In genomic region chr6:106642476-106642875, GRCh38 we compare ENCODE assay signal across 17 cellular contexts. TPM values are rescaled to one million over a fixed set of nuclear protein-coding genes. Genes with fewer than 3 reads are reported as not detected.
DNase-seq lines count a peak whose midpoint lies in the region; TF ChIP-seq lines count a peak whose summit lies in the region.
"Had no signal": no experiment of that assay in that cellular context is flagged by ENCODE, and none has a peak within 500 bp of the region (broad histone marks: within the 10 kb centered on the region; RNA-seq: fewer than 3 reads in every experiment).

No MANE protein-coding gene starts in this region.

- no peak overlapping the region for H3K4me3 Mint-ChIP-seq in endodermal cell
- H3K4me3 Mint-ChIP-seq: CD8-positive, alpha-beta T cell had no signal

- H3K9me3 ChIP-seq in skeletal muscle satellite cell (replicated peaks; ENCODE audit: low read length): no peaks in the 10 kb centered on the region
- no peaks in the 10 kb centered on the region for H3K9me3 ChIP-seq in OCI-LY7 (ENCODE audit: low read length)
- no peaks in the 10 kb centered on the region for H3K9me3 ChIP-seq in endodermal cell (ENCODE audit: control insufficient read depth, low read length)

- H3K27ac Mint-ChIP-seq in endodermal cell: no peak overlapping the region
- H3K27ac Mint-ChIP-seq: CD8-positive, alpha-beta T cell had no signal

- peaks cover 72% of the 10 kb centered on the region for H3K79me2 ChIP-seq in OCI-LY7 (ENCODE audit: insufficient read depth, low read depth, low read length)

- CTCF ChIA-PET in OCI-LY7 (lab: Charles Lee; ENCODE audit: unreplicated experiment): no interaction called here

- POLR2A ChIA-PET in OCI-LY7 (lab: Charles Lee): interaction anchor here (0.9 to 1.0 kb wide), 2 partner anchors 8 to 12 kb away, joined by 3 to 4 read pairs; no protein-coding TSS in a partner anchor

- no peaks in the 10 kb centered on the region for H4K20me1 ChIP-seq in OCI-LY7 (ENCODE audit: insufficient read depth, low read length)
- H4K20me1 ChIP-seq: BLaER1 had no signal

- DNase-seq in LHCN-M2 (ENCODE audit: low read depth) (peak; percentile 25), astrocyte of the hippocampus (ENCODE audit: low read depth, low spot score) (peak; percentile 40), OCI-LY7 (ENCODE audit: low spot score) (no peak), endodermal cell (no peak), NCI-H2029 (lab: John Stamatoyannopoulos, UW) (no peak), GM13976 (ENCODE audit: low spot score) (no peak)
- DNase-seq: CD8-positive, alpha-beta T cell; Kasumi-1; NCI-H187; NCI-H2227 treated with DMSO at 0.1 percent for 48 hours; NCI-H510A treated with DMSO at 0.1 percent for 48 hours; NCI-H774; OCI-M1; SHP77 had no signal

- H2AFZ ChIP-seq in OCI-LY7 (ENCODE audit: low read length): no peak overlapping the region

- no TSS peak for BruUV-seq in OCI-LY7 (replicated peaks; lab: Mats Ljungman, UMichigan)

- H3K9me3 Mint-ChIP-seq in endodermal cell: no peaks in the 10 kb centered on the region
- H3K9me3 Mint-ChIP-seq: CD8-positive, alpha-beta T cell had no signal

- peaks cover 49% of the 10 kb centered on the region for H3K36me3 Mint-ChIP-seq in endodermal cell (ENCODE audit: low read depth)

- in situ Hi-C loops in GM13976 (cut with MboI; ENCODE audit: low sequenced_read_pairs, unreplicated experiment): no loop called here

- peak overlapping the region; percentile 55 for H3K27ac ChIP-seq in 22Rv1
- H3K27ac ChIP-seq in OCI-LY7 (ENCODE audit: low read depth, low read length, poor library complexity, severe bottlenecking): no peak overlapping the region
- H3K27ac ChIP-seq in endodermal cell (ENCODE audit: low read depth, low read length): no peak overlapping the region
- H3K27ac ChIP-seq: BLaER1 had no signal

- H3K4me3 ChIP-seq in skeletal muscle satellite cell (ENCODE audit: low read length) (no peak overlapping the region), OCI-LY7 (ENCODE audit: low read depth, low read length, poor library complexity, severe bottlenecking) (no peak overlapping the region), endodermal cell (ENCODE audit: low read length) (no peak overlapping the region)
- H3K4me3 ChIP-seq: BLaER1 had no signal

- H3K27me3 ChIP-seq in skeletal muscle satellite cell (ENCODE audit: control insufficient read depth, insufficient read depth, low read length) (no peaks in the 10 kb centered on the region), endodermal cell (ENCODE audit: control insufficient read depth, insufficient read depth, low read length, poor library complexity, severe bottlenecking) (no peaks in the 10 kb centered on the region)
- H3K27me3 ChIP-seq: BLaER1 had no signal

- H3K36me3 ChIP-seq in skeletal muscle satellite cell (ENCODE audit: insufficient read depth, low read length) (peaks cover 29% of the 10 kb centered on the region), OCI-LY7 (ENCODE audit: insufficient read depth, low read length) (peaks cover 87% of the 10 kb centered on the region), endodermal cell (ENCODE audit: control insufficient read depth, insufficient read depth, low read length) (peaks cover 49% of the 10 kb centered on the region)

- H3K4me1 Mint-ChIP-seq in endodermal cell: no peaks in the 10 kb centered on the region

- H3K9ac ChIP-seq in skeletal muscle satellite cell (ENCODE audit: low read depth, low read length) (no peak overlapping the region), endodermal cell (ENCODE audit: extremely low read depth, low read length, poor library complexity, severe bottlenecking) (no peak overlapping the region)
- H3K9ac ChIP-seq: BLaER1 had no signal

- H3K27me3 Mint-ChIP-seq in endodermal cell (ENCODE audit: insufficient read depth): no peaks in the 10 kb centered on the region

- TF ChIP-seq CTCF in 22Rv1 (IDR thresholded peaks at IDR 0.05): no peak
- TF ChIP-seq CTCF in OCI-LY7 (conservative IDR thresholded peaks at IDR 0.05; ENCODE audit: low read length): no peak
- TF ChIP-seq CTCF in endodermal cell (conservative IDR thresholded peaks at IDR 0.05): no peak
- no peak for TF ChIP-seq CTCF in GM13976 (IDR thresholded peaks at IDR 0.05; ENCODE audit: borderline replicate concordance, control extremely low read depth, extremely low read depth, insufficient read depth, missing control alignments)

- H3K4me2 ChIP-seq in skeletal muscle satellite cell (ENCODE audit: low read length) (peak overlapping the region; percentile 11), OCI-LY7 (ENCODE audit: low read length) (no peak overlapping the region)
- H3K4me2 ChIP-seq: BLaER1 had no signal

- intact Hi-C loops in OCI-LY7 (cut with micrococcal nuclease; ENCODE audit: unreplicated experiment): no loop called here

- 93 to 95% methylated on average over 3 to 4 of the region's 4 CpGs for WGBS in endodermal cell (ENCODE audit: insufficient coverage in 1 of 2, insufficient read length in 1 of 2), 2 experiments

- H3K4me1 ChIP-seq in skeletal muscle satellite cell (ENCODE audit: control insufficient read depth, insufficient read depth, low read length) (peaks cover 11% of the 10 kb centered on the region), OCI-LY7 (ENCODE audit: insufficient read depth, low read length, poor library complexity, severe bottlenecking) (peaks cover 55% of the 10 kb centered on the region), endodermal cell (ENCODE audit: control insufficient read depth, insufficient read depth, low read length) (no peaks in the 10 kb centered on the region)

- no peaks in the 10 kb centered on the region for H3K9me2 ChIP-seq in OCI-LY7 (ENCODE audit: insufficient read depth, low read length)

RNA-seq across cellular contexts. Expression of gene QRSL1, which starts 13.1 kb away (rescaled TPM):
- total RNA-seq in LHCN-M2 (2014; rRNA removed) (10.1 and 11.0 TPM in 2 replicates), OCI-LY7 (2022) (71.8 and 77.9 TPM in 2 replicates), endodermal cell (10 to 100 TPM; 10.8 to 12.7 TPM)
- polyA plus RNA-seq in LHCN-M2 (2012): 4.0 TPM
- total RNA-seq in skeletal muscle satellite cell (2012; rRNA removed): 10.7 and 13.2 TPM in 2 replicates
- total RNA-seq in OCI-LY7 (2014; rRNA removed; shearing (Covaris generic)): 63.9 and 65.7 TPM in 2 replicates
- 14.8 TPM for polyA plus RNA-seq in endodermal cell (2013, experiment 1 of 2)
- polyA plus RNA-seq in endodermal cell (2013, experiment 2 of 2): 13.9 TPM

RNA-seq across cellular contexts. Expression of gene RTN4IP1, which starts 13.2 kb away (rescaled TPM):
- 9.5 and 10.8 TPM in 2 replicates for total RNA-seq in LHCN-M2 (2014; rRNA removed)
- polyA plus RNA-seq in LHCN-M2 (2012): 7.6 TPM
- 7.1 and 8.1 TPM in 2 replicates for total RNA-seq in skeletal muscle satellite cell (2012; rRNA removed)
- 25.2 TPM in 2 replicates for total RNA-seq in OCI-LY7 (2014; rRNA removed; shearing (Covaris generic))
- 51.4 and 58.1 TPM in 2 replicates for total RNA-seq in OCI-LY7 (2022)
- total RNA-seq in endodermal cell: 1 to 10 TPM; 7.1 to 8.9 TPM
- 11.9 TPM for polyA plus RNA-seq in endodermal cell (2013, experiment 1 of 2)
- polyA plus RNA-seq in endodermal cell (2013, experiment 2 of 2): 10.5 TPM

Comparison
In these comparisons a context has a peak if more than half of its experiments do, and no peak if none do; other contexts are left out.
1. DNase-seq: peak in LHCN-M2 (single experiment) and astrocyte of the hippocampus (single experiment); none in OCI-LY7 (single experiment), endodermal cell (single experiment), NCI-H2029 (single experiment) and GM13976 (single experiment).